In the genomic region with DNA sequence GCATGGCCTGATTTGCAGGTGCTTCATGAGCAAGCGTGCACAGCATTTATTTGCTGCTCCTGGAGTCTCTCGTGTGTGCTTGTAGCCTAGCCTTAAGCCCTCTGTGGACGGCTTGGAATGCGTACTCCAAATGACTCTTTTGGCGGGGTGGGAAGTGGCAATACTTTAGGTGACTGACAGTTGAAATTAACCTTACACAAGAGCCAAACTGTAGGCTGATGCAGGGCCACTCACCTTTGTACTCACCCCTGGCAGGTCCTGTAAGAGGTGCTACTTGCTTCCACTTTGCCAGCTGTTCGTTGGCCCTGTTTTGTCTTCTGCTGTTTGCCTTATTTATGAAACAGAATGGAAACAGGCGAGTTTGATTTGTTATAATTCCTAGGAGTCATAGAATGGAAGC, we compare ENCODE assay signal across 20 cellular contexts. TPM values are rescaled to one million over a fixed set of nuclear protein-coding genes. Genes with fewer than 3 reads are reported as not detected.
A peak's percentile ranks its signal among the peaks of the same experiment; 100 is the strongest.
DNase-seq lines count a peak whose midpoint lies in the region; ATAC-seq and TF ChIP-seq lines count a peak whose summit lies in the region.
"Had no signal": no experiment of that assay in that cellular context is flagged by ENCODE, and none has a peak within 500 bp of the region (broad histone marks: within the 10 kb centered on the region; RNA-seq: fewer than 3 reads in every experiment).

No MANE protein-coding gene starts in this region.

- peaks cover 28% of the 10 kb centered on the region for H3K36me3 Mint-ChIP-seq in endodermal cell (ENCODE audit: low read depth)
- peaks cover 76% of the 10 kb centered on the region for H3K36me3 Mint-ChIP-seq in stimulated activated effector memory CD8-positive, alpha-beta T cell treated with anti-CD3 and anti-CD28 coated beads, Interleukin-12 subunit alpha, Interleukin-12 subunit beta, amount 100 ng/mL, for 72 hours

- H3K27me3 ChIP-seq in heart right ventricle (no peaks in the 10 kb centered on the region), Peyer's patch (no peaks in the 10 kb centered on the region), endodermal cell (ENCODE audit: control insufficient read depth, insufficient read depth, low read length, poor library complexity, severe bottlenecking) (no peaks in the 10 kb centered on the region)
- H3K27me3 ChIP-seq: right atrium auricular region, uterus had no signal

- H3K9ac ChIP-seq in endodermal cell (ENCODE audit: extremely low read depth, low read length, poor library complexity, severe bottlenecking), result no peak overlapping the region

- no peak for TF ChIP-seq POLR2A in Peyer's patch (IDR thresholded peaks at IDR 0.05)

- H3K4me3 ChIP-seq in heart right ventricle (no peak overlapping the region), Peyer's patch (no peak overlapping the region), endodermal cell (ENCODE audit: low read length) (no peak overlapping the region)
- H3K4me3 ChIP-seq: left ventricle myocardium inferior, right atrium auricular region, uterus had no signal

- no peaks in the 10 kb centered on the region for H3K9me3 ChIP-seq in heart right ventricle
- H3K9me3 ChIP-seq in Peyer's patch, result no peaks in the 10 kb centered on the region
- H3K9me3 ChIP-seq in endodermal cell (ENCODE audit: control insufficient read depth, low read length), result no peaks in the 10 kb centered on the region
- H3K9me3 ChIP-seq: left ventricle myocardium inferior, right atrium auricular region, uterus had no signal

- intact Hi-C loops in Right ventricle myocardium inferior (cut with DNase I) (no loop called here), heart right ventricle (cut with DNase I) (loop anchor here in 2 of 10 donors (10.0 kb wide), 2 partner anchors 101 to 361 kb away; a partner anchor contains a TSS)

- no peaks in the 10 kb centered on the region for H3K9me3 Mint-ChIP-seq in endodermal cell
- no peaks in the 10 kb centered on the region for H3K9me3 Mint-ChIP-seq in stimulated activated effector memory CD8-positive, alpha-beta T cell treated with anti-CD3 and anti-CD28 coated beads, Interleukin-12 subunit alpha, Interleukin-12 subunit beta, amount 100 ng/mL, for 72 hours
- H3K9me3 Mint-ChIP-seq: brain, neural crest cell had no signal

- ATAC-seq in Right ventricle myocardium inferior (peak; percentile 23), heart right ventricle (no peak), GM21786 (IDR thresholded peaks at IDR 0.05; ENCODE audit: unreplicated experiment) (no peak)
- no peak for ATAC-seq in stimulated activated effector memory CD8-positive, alpha-beta T cell treated with anti-CD3 and anti-CD28 coated beads, Interleukin-12 subunit alpha, Interleukin-12 subunit beta, amount 100 ng/mL, for 72 hours
- ATAC-seq: activated CD4-positive, CD25-positive, alpha-beta regulatory T cell treated with anti-CD3 and anti-CD28 coated beads, Interleukin-2, amount 50 U/mL, for 24 hours; PC-3 had no signal

- H3K27ac Mint-ChIP-seq in endodermal cell, result peak overlapping the region; percentile 60
- H3K27ac Mint-ChIP-seq in stimulated activated effector memory CD8-positive, alpha-beta T cell treated with anti-CD3 and anti-CD28 coated beads, Interleukin-12 subunit alpha, Interleukin-12 subunit beta, amount 100 ng/mL, for 72 hours, result peak overlapping the region; percentile 93

- H3K27me3 Mint-ChIP-seq in endodermal cell (ENCODE audit: insufficient read depth), result no peaks in the 10 kb centered on the region
- H3K27me3 Mint-ChIP-seq: brain had no signal

- H3K4me3 Mint-ChIP-seq in endodermal cell, result no peak overlapping the region
- H3K4me3 Mint-ChIP-seq in stimulated activated effector memory CD8-positive, alpha-beta T cell treated with anti-CD3 and anti-CD28 coated beads, Interleukin-12 subunit alpha, Interleukin-12 subunit beta, amount 100 ng/mL, for 72 hours, result peak overlapping the region; percentile 44
- H3K4me3 Mint-ChIP-seq: brain, neural crest cell had no signal

- DNase-seq in Right ventricle myocardium inferior (ENCODE audit: missing footprints), result no peak
- no peak for DNase-seq in heart right ventricle
- DNase-seq in Peyer's patch, result peak in 2 of 3 donors; percentile 32 to 43
- DNase-seq in endodermal cell, result no peak
- DNase-seq in stimulated activated effector memory CD8-positive, alpha-beta T cell treated with anti-CD3 and anti-CD28 coated beads, Interleukin-12 subunit alpha, Interleukin-12 subunit beta, amount 100 ng/mL, for 72 hours (ENCODE audit: low spot score in 2 of 2), result no peak
- DNase-seq in GF-D8 (lab: John Stamatoyannopoulos, UW), result no peak
- DNase-seq in HCEC 1CT, result no peak
- DNase-seq: activated effector memory CD4-positive, alpha-beta T cell treated with Interleukin-2 at 50 U/mL for 16 hours; left ventricle myocardium inferior; NCI-H146; NCI-H524 treated with DMSO at 0.1 percent for 48 hours; PC-3; stimulated activated naive CD4-positive, alpha-beta T cell; SW 1271; uterus had no signal

- H3K27ac ChIP-seq in heart right ventricle (no peak overlapping the region), Peyer's patch (no peak overlapping the region), endodermal cell (ENCODE audit: low read depth, low read length) (no peak overlapping the region)
- H3K27ac ChIP-seq: left ventricle myocardium inferior, right atrium auricular region, uterus had no signal

- no peak for TF ChIP-seq CTCF in heart right ventricle (IDR thresholded peaks at IDR 0.05)
- no peak for TF ChIP-seq CTCF in Peyer's patch (IDR thresholded peaks at IDR 0.05)
- TF ChIP-seq CTCF in endodermal cell (conservative IDR thresholded peaks at IDR 0.05), result no peak

- WGBS in heart right ventricle, 2 donors, result 72 to 78% methylated on average over 7 of the region's 7 CpGs
- 91 to 98% methylated on average over 6 to 7 of the region's 7 CpGs for WGBS in endodermal cell (ENCODE audit: insufficient coverage in 1 of 2, insufficient read length in 1 of 2), 2 experiments

- H3K4me1 ChIP-seq in heart right ventricle (peaks cover 12 to 61% (median 41%) of the 10 kb centered on the region in 9 donors), Peyer's patch (peaks cover 0 to 40% (median 0%) of the 10 kb centered on the region in 4 donors), endodermal cell (ENCODE audit: control insufficient read depth, insufficient read depth, low read length) (no peaks in the 10 kb centered on the region)

- H3K36me3 ChIP-seq in heart right ventricle (peaks cover 0 to 43% (median 15%) of the 10 kb centered on the region in 9 donors), Peyer's patch (peaks cover 0 to 35% (median 0%) of the 10 kb centered on the region in 3 donors), endodermal cell (ENCODE audit: control insufficient read depth, insufficient read depth, low read length) (peaks cover 39% of the 10 kb centered on the region)
- H3K36me3 ChIP-seq: uterus had no signal

- H3K4me1 Mint-ChIP-seq in endodermal cell, result peaks cover 14% of the 10 kb centered on the region
- H3K4me1 Mint-ChIP-seq in stimulated activated effector memory CD8-positive, alpha-beta T cell treated with anti-CD3 and anti-CD28 coated beads, Interleukin-12 subunit alpha, Interleukin-12 subunit beta, amount 100 ng/mL, for 72 hours, result peaks cover 65% of the 10 kb centered on the region

RNA-seq across cellular contexts. Expression of a gene that starts 22.9 kb away (rescaled TPM):
- 13.0 TPM for total RNA-seq in Right ventricle myocardium inferior
- total RNA-seq in heart right ventricle, result 10 to 100 TPM in 8 of 10 donors, 1 to 10 TPM in 2; 8.8 to 13.7 (median 11.7) TPM
- 1 to 10 TPM; 4.2 to 8.9 TPM for polyA plus RNA-seq in heart right ventricle
- 10 to 100 TPM; 28.0 to 71.8 (median 44.5) TPM for total RNA-seq in Peyer's patch
- total RNA-seq in endodermal cell, result 10 to 100 TPM; 25.5 to 32.7 TPM
- 28.5 TPM for polyA plus RNA-seq in endodermal cell (2013, experiment 1 of 2)
- polyA plus RNA-seq in endodermal cell (2013, experiment 2 of 2), result 31.3 TPM

Comparison
In these comparisons a context has a peak if more than half of its experiments do, and no peak if none do; other contexts are left out.
1. DNase-seq: peak in Peyer's patch (2 of 3); none in Right ventricle myocardium inferior (single experiment), heart right ventricle (0 of 2), endodermal cell (single experiment), stimulated activated effector memory CD8-positive, alpha-beta T cell treated with anti-CD3 and anti-CD28 coated beads, Interleukin-12 subunit alpha, Interleukin-12 subunit beta, amount 100 ng/mL, for 72 hours (0 of 2), GF-D8 (single experiment) and HCEC 1CT (single experiment).